18 cellular contexts compared by ENCODE assay signal in genomic region chr14:69987416-69988144, GRCh38.
DNase-seq lines count a peak whose midpoint lies in the region; ATAC-seq and TF ChIP-seq lines count a peak whose summit lies in the region.
"Had no signal": no experiment of that assay in that cellular context is flagged by ENCODE, and none has a peak within 500 bp of the region (broad histone marks: within the 10 kb centered on the region; RNA-seq: fewer than 3 reads in every experiment).

No MANE protein-coding gene starts in this region.

- peak; percentile 57 for DNase-seq in ELF-1 (ENCODE audit: low read depth, low spot score)
- DNase-seq in NT2/D1 (ENCODE audit: low read depth, low spot score), result peak; percentile 42
- DNase-seq in iPS DF 19.7 (ENCODE audit: low read depth, low spot score), result peak; percentile 38
- DNase-seq in substantia nigra (lab: John Stamatoyannopoulos, UW), result peak in 15 of 49 donors; percentile 7 to 45 (median 23)
- no peak for DNase-seq in left lung
- DNase-seq in NCI-H2171 treated with DMSO at 0.1 percent for 48 hours (lab: John Stamatoyannopoulos, UW), result no peak
- no peak for DNase-seq in heart right ventricle
- DNase-seq: AML-193; CD8-positive, alpha-beta T cell; DND-41; GF-D8; GOT3; NCI-H1436; NCI-H2029 treated with DMSO at 0.1 percent for 48 hours; NCI-H2227 treated with DMSO at 0.1 percent for 48 hours; NCI-H69; PC-3 had no signal

- ATAC-seq in left lung, result no peak
- no peak for ATAC-seq in heart right ventricle
- ATAC-seq: CD8-positive, alpha-beta T cell; PC-3 had no signal

- H3K36me3 ChIP-seq in NT2/D1 (ENCODE audit: insufficient read depth, insufficient read length, low read length) (no peaks in the 10 kb centered on the region), left lung (no peaks in the 10 kb centered on the region), heart right ventricle (no peaks in the 10 kb centered on the region)
- H3K36me3 ChIP-seq: SJSA1 had no signal

- no peaks in the 10 kb centered on the region for H3K27me3 ChIP-seq in NT2/D1 (ENCODE audit: insufficient read depth, insufficient read length)
- H3K27me3 ChIP-seq in left lung, result peaks cover 0 to 4% of the 10 kb centered on the region in 2 donors
- peaks cover 0 to 25% (median 6%) of the 10 kb centered on the region in 7 donors for H3K27me3 ChIP-seq in heart right ventricle
- H3K27me3 ChIP-seq: SJSA1 had no signal

- TF ChIP-seq CTCF in left lung (IDR thresholded peaks at IDR 0.05), result no peak
- TF ChIP-seq CTCF in heart right ventricle (IDR thresholded peaks at IDR 0.05), result no peak

- H3K4me1 ChIP-seq in NT2/D1 (ENCODE audit: insufficient read depth, insufficient read length) (peaks cover 2% of the 10 kb centered on the region), left lung (no peaks in the 10 kb centered on the region), heart right ventricle (peaks cover 0 to 8% (median 0%) of the 10 kb centered on the region in 9 donors)
- H3K4me1 ChIP-seq: SJSA1 had no signal

- H3K4me3 ChIP-seq in NT2/D1 (ENCODE audit: insufficient read length, low read depth) (no peak overlapping the region), left lung (no peak overlapping the region), heart right ventricle (no peak overlapping the region)
- H3K4me3 ChIP-seq: SJSA1 had no signal

- H3K9me3 ChIP-seq in NT2/D1 (ENCODE audit: insufficient read depth, low read length), result no peaks in the 10 kb centered on the region
- H3K9me3 ChIP-seq in left lung, result no peaks in the 10 kb centered on the region
- no peaks in the 10 kb centered on the region for H3K9me3 ChIP-seq in heart right ventricle
- H3K9me3 ChIP-seq: SJSA1 had no signal

- WGBS in heart right ventricle, 2 donors, result 48 to 51% methylated on average over 13 of the region's 13 CpGs

- H3K27ac ChIP-seq in substantia nigra (ENCODE audit: low read depth, low read length, poor library complexity, severe bottlenecking), result peak overlapping the region; percentile 47
- H3K27ac ChIP-seq in left lung, result no peak overlapping the region
- H3K27ac ChIP-seq in heart right ventricle, result no peak overlapping the region
- H3K27ac ChIP-seq: SJSA1 had no signal

- intact Hi-C loops in left lung (cut with DNase I) (no loop called here), heart right ventricle (cut with DNase I) (no loop called here)

- H3K9ac ChIP-seq in NT2/D1 (ENCODE audit: insufficient read length, low read depth), result no peak overlapping the region

Comparison
In these comparisons a context has a peak if more than half of its experiments do, and no peak if none do; other contexts are left out.
1. DNase-seq: peak in ELF-1 (single experiment), NT2/D1 (single experiment) and iPS DF 19.7 (single experiment); none in left lung (0 of 2), NCI-H2171 treated with DMSO at 0.1 percent for 48 hours (single experiment) and heart right ventricle (0 of 2).